In the genomic region with DNA sequence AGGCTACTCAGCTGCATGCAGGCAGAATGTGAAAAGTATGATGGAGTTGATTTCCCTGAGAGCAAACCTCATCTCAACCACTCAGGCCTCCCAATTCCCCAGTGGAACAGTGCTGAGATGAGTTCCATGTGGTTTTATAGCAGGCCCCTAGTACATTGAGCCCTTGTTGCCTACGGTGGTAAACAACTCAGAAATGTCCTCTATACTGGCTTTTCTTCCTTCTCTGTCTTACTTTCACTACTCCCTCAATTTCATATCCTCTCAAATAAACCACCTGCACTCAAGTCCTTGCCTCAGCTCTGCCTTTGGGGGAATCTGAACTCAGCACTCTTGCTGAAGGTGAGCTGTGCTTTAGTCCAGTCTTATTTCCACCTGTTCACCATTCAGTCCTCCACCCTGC, we compare ENCODE assay signal across 14 cellular contexts.
DNase-seq lines count a peak whose midpoint lies in the region; ATAC-seq and TF ChIP-seq lines count a peak whose summit lies in the region.
"Had no signal": no experiment of that assay in that cellular context is flagged by ENCODE, and none has a peak within 500 bp of the region (broad histone marks: within the 10 kb centered on the region; RNA-seq: fewer than 3 reads in every experiment).

No MANE protein-coding gene starts in this region.

- no peaks in the 10 kb centered on the region for H3K9me2 ChIP-seq in hepatocyte (replicated peaks; ENCODE audit: insufficient read depth)

- no peaks in the 10 kb centered on the region for H3K36me3 ChIP-seq in naive thymus-derived CD4-positive, alpha-beta T cell (ENCODE audit: control insufficient read depth in 2 of 3, insufficient read depth in 3 of 3, low read length in 3 of 3)
- no peaks in the 10 kb centered on the region for H3K36me3 ChIP-seq in hepatocyte (replicated peaks; ENCODE audit: insufficient read depth, low read depth)
- H3K36me3 ChIP-seq: SJSA1 had no signal

- no peaks in the 10 kb centered on the region for H3K27me3 ChIP-seq in naive thymus-derived CD4-positive, alpha-beta T cell (ENCODE audit: control insufficient read depth in 2 of 2, insufficient read depth in 2 of 2, low read length in 2 of 2)
- H3K27me3 ChIP-seq in hepatocyte, result no peaks in the 10 kb centered on the region
- H3K27me3 ChIP-seq: SJSA1 had no signal

- H3K36me3 Mint-ChIP-seq in naive thymus-derived CD4-positive, alpha-beta T cell, result no peaks in the 10 kb centered on the region

- H2AFZ ChIP-seq in hepatocyte, result no peak overlapping the region

- TF ChIP-seq CTCF in foreskin fibroblast (IDR thresholded peaks at IDR 0.05; ENCODE audit: low read depth, low read length) (no peak), hepatocyte (IDR thresholded peaks at IDR 0.05; ENCODE audit: poor library complexity) (no peak)

- 93% methylated on average over 1 of the region's 1 CpG for WGBS in hepatocyte (ENCODE audit: low lambda C conversion rate, missing lambda C conversion rate)

- intact Hi-C loops in naive thymus-derived CD4-positive, alpha-beta T cell (cut with micrococcal nuclease), result no loop called here

- H3K9me3 ChIP-seq in naive thymus-derived CD4-positive, alpha-beta T cell (ENCODE audit: control insufficient read depth in 2 of 3, low read length in 3 of 3), result no peaks in the 10 kb centered on the region
- H3K9me3 ChIP-seq in hepatocyte (ENCODE audit: low read depth), result no peaks in the 10 kb centered on the region
- H3K9me3 ChIP-seq: SJSA1 had no signal

- H3K9me3 Mint-ChIP-seq in naive thymus-derived CD4-positive, alpha-beta T cell, result peaks cover 0 to 1% (median 0%) of the 10 kb centered on the region in 11 donors
- H3K9me3 Mint-ChIP-seq: activated naive CD4-positive, alpha-beta T cell treated with anti-CD3 and anti-CD28 coated beads for 36 hours; CD4-positive, alpha-beta T cell had no signal

- no peak for DNase-seq in naive thymus-derived CD4-positive, alpha-beta T cell
- DNase-seq in foreskin fibroblast (no peak), NCI-H2227 treated with DMSO at 0.1 percent for 48 hours (lab: John Stamatoyannopoulos, UW) (no peak), NOMO-1 (lab: John Stamatoyannopoulos, UW; ENCODE audit: unreplicated experiment in 2 of 2) (no peak), hepatocyte (ENCODE audit: low spot score) (no peak)
- DNase-seq: activated naive CD4-positive, alpha-beta T cell treated with anti-CD3 and anti-CD28 coated beads for 36 hours; CD4-positive, alpha-beta T cell; effector memory CD4-positive, alpha-beta T cell; NCI-H2029; nucleus accumbens had no signal

- H4K20me1 ChIP-seq in hepatocyte (ENCODE audit: insufficient read depth, poor library complexity, severe bottlenecking), result no peaks in the 10 kb centered on the region

- no peaks in the 10 kb centered on the region for H3K4me1 ChIP-seq in naive thymus-derived CD4-positive, alpha-beta T cell (ENCODE audit: control insufficient read depth in 2 of 2, insufficient read depth in 2 of 2, low read length in 2 of 2)
- peaks cover 5% of the 10 kb centered on the region for H3K4me1 ChIP-seq in hepatocyte (ENCODE audit: insufficient read depth)
- H3K4me1 ChIP-seq: SJSA1 had no signal

- no peaks in the 10 kb centered on the region for H3K79me2 ChIP-seq in hepatocyte

- H3K4me1 Mint-ChIP-seq in naive thymus-derived CD4-positive, alpha-beta T cell, result peaks cover 0 to 4% (median 0%) of the 10 kb centered on the region in 7 donors

- POLR2A ChIA-PET in naive thymus-derived CD4-positive, alpha-beta T cell (lab: Charles Lee), result no interaction called here

- H3K27me3 Mint-ChIP-seq in naive thymus-derived CD4-positive, alpha-beta T cell, result no peaks in the 10 kb centered on the region
- H3K27me3 Mint-ChIP-seq: CD4-positive, alpha-beta T cell had no signal

- H3K27ac ChIP-seq in naive thymus-derived CD4-positive, alpha-beta T cell (ENCODE audit: low read depth, low read length), result no peak overlapping the region
- H3K27ac ChIP-seq in hepatocyte, result no peak overlapping the region
- H3K27ac ChIP-seq: SJSA1 had no signal

- no peak overlapping the region for H3K4me3 Mint-ChIP-seq in naive thymus-derived CD4-positive, alpha-beta T cell
- H3K4me3 Mint-ChIP-seq: activated naive CD4-positive, alpha-beta T cell treated with anti-CD3 and anti-CD28 coated beads for 36 hours; CD4-positive, alpha-beta T cell had no signal

- H3K27ac Mint-ChIP-seq in naive thymus-derived CD4-positive, alpha-beta T cell, result no peak overlapping the region
- H3K27ac Mint-ChIP-seq: activated naive CD4-positive, alpha-beta T cell treated with anti-CD3 and anti-CD28 coated beads for 36 hours; CD4-positive, alpha-beta T cell had no signal

- H3K4me3 ChIP-seq in naive thymus-derived CD4-positive, alpha-beta T cell (ENCODE audit: low read length), result no peak overlapping the region
- no peak overlapping the region for H3K4me3 ChIP-seq in foreskin fibroblast (ENCODE audit: low read depth in 1 of 2, low read length in 2 of 2)
- H3K4me3 ChIP-seq in hepatocyte, result no peak overlapping the region
- H3K4me3 ChIP-seq: SJSA1 had no signal

- ATAC-seq in GM18868 (IDR thresholded peaks at IDR 0.05; ENCODE audit: unreplicated experiment) (peak; percentile 35), GM21515 (IDR thresholded peaks at IDR 0.05; ENCODE audit: unreplicated experiment) (peak; percentile 53), HG03139 (IDR thresholded peaks at IDR 0.05; ENCODE audit: unreplicated experiment) (peak; percentile 38)
- peak; percentile 24 for ATAC-seq in naive thymus-derived CD4-positive, alpha-beta T cell

- H3K4me2 ChIP-seq in hepatocyte, result no peak overlapping the region

- CTCF ChIA-PET in naive thymus-derived CD4-positive, alpha-beta T cell (lab: Charles Lee), result no interaction called here
